ENCODE assay signal across 8 cellular contexts in the genomic region with DNA sequence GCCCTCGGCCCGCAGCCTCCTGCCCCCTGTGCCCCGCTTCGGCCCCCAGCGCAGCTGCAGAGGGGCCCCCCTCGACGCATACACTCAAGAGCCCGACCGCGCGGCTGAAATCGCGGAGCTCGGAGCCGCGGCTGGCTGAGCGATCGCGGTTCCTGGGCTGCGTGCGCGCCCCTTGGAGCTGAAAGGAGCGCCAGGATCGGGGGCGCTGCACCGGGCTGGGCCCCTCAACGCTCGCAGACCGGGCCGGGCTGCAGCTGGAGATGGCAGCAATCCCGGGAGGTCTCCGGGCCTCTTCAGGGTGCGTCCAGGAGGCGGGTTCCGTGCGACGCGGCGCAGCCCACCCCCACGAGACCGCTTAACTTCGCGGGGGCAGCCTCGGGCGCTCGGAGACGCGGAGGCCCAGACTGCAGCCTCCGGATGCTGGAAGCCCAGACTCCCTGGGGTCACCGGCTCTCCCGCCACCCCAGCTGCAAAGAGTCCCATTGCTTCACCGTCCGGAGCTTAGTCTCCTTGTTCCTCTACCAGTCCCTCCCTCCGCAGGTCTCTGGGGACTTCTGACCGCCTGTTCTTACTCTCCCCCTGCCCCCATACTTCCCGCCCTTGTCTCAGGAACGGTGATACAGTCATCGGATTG.
DNase-seq lines count a peak whose midpoint lies in the region; ATAC-seq, FAIRE-seq and TF ChIP-seq lines count a peak whose summit lies in the region.

No MANE protein-coding gene starts in this region.

- TF ChIP-seq CTCF in GM13976 (IDR thresholded peaks at IDR 0.05; ENCODE audit: borderline replicate concordance, control extremely low read depth, extremely low read depth, insufficient read depth, missing control alignments) = no peak
- no peak for TF ChIP-seq CTCF in suprapubic skin (IDR thresholded peaks at IDR 0.05)
- no peak for TF ChIP-seq CTCF in kidney (IDR thresholded peaks at IDR 0.05; ENCODE audit: borderline replicate concordance, extremely low read depth, insufficient read depth)

- H3K9me3 ChIP-seq in suprapubic skin (no peaks in the 10 kb centered on the region), kidney (ENCODE audit: control insufficient read depth in 1 of 2, low read length in 2 of 2) (no peaks in the 10 kb centered on the region)

- H3K4me1 Mint-ChIP-seq in activated naive CD8-positive, alpha-beta T cell treated with anti-CD3 and anti-CD28 coated beads, Interleukin-2, amount 10 ng/mL, durations not matched to agents 7 days and 5 days = peaks cover 41% of the 10 kb centered on the region
- H3K4me1 Mint-ChIP-seq in immature natural killer cell = peaks cover 39 to 45% of the 10 kb centered on the region in 2 donors

- H3K9me3 Mint-ChIP-seq in activated naive CD8-positive, alpha-beta T cell treated with anti-CD3 and anti-CD28 coated beads, Interleukin-2, amount 10 ng/mL, durations not matched to agents 7 days and 5 days = no peaks in the 10 kb centered on the region
- H3K9me3 Mint-ChIP-seq in immature natural killer cell = no peaks in the 10 kb centered on the region

- peaks cover 4% of the 10 kb centered on the region for H3K27me3 Mint-ChIP-seq in activated naive CD8-positive, alpha-beta T cell treated with anti-CD3 and anti-CD28 coated beads, Interleukin-2, amount 10 ng/mL, durations not matched to agents 7 days and 5 days
- peaks cover 0 to 10% (median 9%) of the 10 kb centered on the region in 3 donors for H3K27me3 Mint-ChIP-seq in immature natural killer cell (ENCODE audit: low read depth in 3 of 3)

- peaks cover 43% of the 10 kb centered on the region for H3K27me3 ChIP-seq in suprapubic skin

- TF ChIP-seq POLR2A in suprapubic skin (IDR thresholded peaks at IDR 0.05) (no peak), erythroblast (IDR thresholded peaks at IDR 0.05; ENCODE audit: low read length) (no peak)

- H3K9ac ChIP-seq in kidney (ENCODE audit: low read length in 2 of 2) = no peak overlapping the region

- DNase-seq in GM13976 (ENCODE audit: low spot score) (peak; percentile 72), immature natural killer cell (peak in 1 of 3 donors; percentile 16), suprapubic skin (ENCODE audit: low spot score in 2 of 2) (no peak), kidney (no peak), erythroblast (lab: John Stamatoyannopoulos, UW) (no peak), amniotic stem cell (lab: John Stamatoyannopoulos, UW) (no peak)
- peak; percentile 65 for DNase-seq in activated naive CD8-positive, alpha-beta T cell treated with anti-CD3 and anti-CD28 coated beads, Interleukin-2, amount 10 ng/mL, durations not matched to agents 7 days and 5 days

- ATAC-seq in HG03442 (IDR thresholded peaks at IDR 0.05; ENCODE audit: unreplicated experiment) = peak; percentile 12
- ATAC-seq in activated naive CD8-positive, alpha-beta T cell treated with anti-CD3 and anti-CD28 coated beads, Interleukin-2, amount 10 ng/mL, durations not matched to agents 7 days and 5 days (ENCODE audit: low read depth) = peak; percentile 7

- 11% methylated on average over 19 of the region's 58 CpGs for WGBS in suprapubic skin

- POLR2A ChIA-PET in activated naive CD8-positive, alpha-beta T cell treated with anti-CD3 and anti-CD28 coated beads, Interleukin-2, amount 10 ng/mL, durations not matched to agents 7 days and 5 days (lab: Charles Lee) = interaction anchor here (0.6 to 1.7 kb wide), 5 partner anchors 8 to 217 kb away, joined by 3 to 4 read pairs (median 3); no protein-coding TSS in a partner anchor

- H3K36me3 ChIP-seq in suprapubic skin (no peaks in the 10 kb centered on the region), kidney (ENCODE audit: control insufficient read depth in 1 of 2, insufficient read depth in 2 of 2, low read length in 2 of 2) (no peaks in the 10 kb centered on the region)

- no peak for TF ChIP-seq EP300 in suprapubic skin (IDR thresholded peaks at IDR 0.05)

- no peaks in the 10 kb centered on the region for H3K36me3 Mint-ChIP-seq in activated naive CD8-positive, alpha-beta T cell treated with anti-CD3 and anti-CD28 coated beads, Interleukin-2, amount 10 ng/mL, durations not matched to agents 7 days and 5 days
- no peaks in the 10 kb centered on the region for H3K36me3 Mint-ChIP-seq in immature natural killer cell

- intact Hi-C loops in kidney (cut with DNase I) = no loop called here

- in situ Hi-C loops in GM13976 (cut with MboI; ENCODE audit: low sequenced_read_pairs, unreplicated experiment) = no loop called here

- FAIRE-seq in kidney (lab: Jason Lieb, UNC) = no peak

- H3K27ac ChIP-seq in suprapubic skin (no peak overlapping the region), kidney (ENCODE audit: low read depth in 2 of 2, low read length in 2 of 2) (no peak overlapping the region)

- H3K4me3 ChIP-seq in suprapubic skin (peak overlapping the region; percentile 37), kidney (ENCODE audit: low read length in 2 of 2) (peak overlapping the region in 1 of 2 donors; percentile 29)

- H3K27ac Mint-ChIP-seq in activated naive CD8-positive, alpha-beta T cell treated with anti-CD3 and anti-CD28 coated beads, Interleukin-2, amount 10 ng/mL, durations not matched to agents 7 days and 5 days = peak overlapping the region; percentile 77
- H3K27ac Mint-ChIP-seq in immature natural killer cell = peak overlapping the region; percentile 31 to 91 (median 58)

- H3K4me1 ChIP-seq in suprapubic skin (peaks cover 13% of the 10 kb centered on the region), kidney (ENCODE audit: control insufficient read depth in 1 of 2, insufficient read depth in 1 of 2, low read depth in 1 of 2, low read length in 2 of 2) (peaks cover 0 to 3% of the 10 kb centered on the region in 2 donors)

- peak overlapping the region; percentile 91 for H3K4me3 Mint-ChIP-seq in activated naive CD8-positive, alpha-beta T cell treated with anti-CD3 and anti-CD28 coated beads, Interleukin-2, amount 10 ng/mL, durations not matched to agents 7 days and 5 days
- H3K4me3 Mint-ChIP-seq in immature natural killer cell = peak overlapping the region; percentile 94 to 99 (median 96)

Comparison
In these comparisons a context has a peak if more than half of its experiments do, and no peak if none do; other contexts are left out.
1. DNase-seq: peak in GM13976 (single experiment) and activated naive CD8-positive, alpha-beta T cell treated with anti-CD3 and anti-CD28 coated beads, Interleukin-2, amount 10 ng/mL, durations not matched to agents 7 days and 5 days (single experiment); none in suprapubic skin (0 of 2), kidney (single experiment), erythroblast (0 of 2) and amniotic stem cell (single experiment).